In genomic region chr4:76760214-76760613, GRCh38 we compare ENCODE assay signal across 21 cellular contexts.
DNase-seq lines count a peak whose midpoint lies in the region; ATAC-seq, FAIRE-seq and TF ChIP-seq lines count a peak whose summit lies in the region.
"Had no signal": no experiment of that assay in that cellular context is flagged by ENCODE, and none has a peak within 500 bp of the region (broad histone marks: within the 10 kb centered on the region; RNA-seq: fewer than 3 reads in every experiment).

No MANE protein-coding gene starts in this region.

- H3F3A ChIP-seq in GM23338 (replicated peaks; ENCODE audit: low read depth): 0 out of 2 replicates have a peak, but pooled peaks cover 5% of the 10 kb centered on the region
- H3F3A ChIP-seq in neural progenitor cell (ENCODE audit: low read depth): peaks cover 7% of the 10 kb centered on the region

- H3K4me2 ChIP-seq in GM23338: no peak overlapping the region
- H3K4me2 ChIP-seq in astrocyte (ENCODE audit: low read length): no peak overlapping the region
- no peak overlapping the region for H3K4me2 ChIP-seq in mesenchymal stem cell (ENCODE audit: low read length, poor library complexity, severe bottlenecking)
- H3K4me2 ChIP-seq in neural progenitor cell: no peak overlapping the region
- H3K4me2 ChIP-seq: A549 had no signal

- H3K9ac ChIP-seq in astrocyte (ENCODE audit: low read length) (no peak overlapping the region), mesenchymal stem cell (ENCODE audit: low read length) (no peak overlapping the region), neural progenitor cell (no peak overlapping the region)
- H3K9ac ChIP-seq: GM23248 had no signal

- DNase-seq in GM23338 (ENCODE audit: low spot score) (no peak), astrocyte (ENCODE audit: low read depth) (no peak), mesenchymal stem cell (no peak), nephron progenitor cell (no peak), sciatic nerve (ENCODE audit: low spot score) (no peak), neural progenitor cell (ENCODE audit: low spot score) (no peak)
- DNase-seq in activated CD4-positive, CD25-positive, alpha-beta regulatory T cell treated with anti-CD3 and anti-CD28 coated beads, Interleukin-2, amount 50 U/mL, for 72 hours: no peak
- no peak for DNase-seq in stimulated activated naive CD8-positive, alpha-beta T cell treated with anti-CD3 and anti-CD28 coated beads, Interleukin-15, amount 100 ng/mL, for 72 hours
- DNase-seq: AML-193; CD4-positive, alpha-beta memory T cell; DMS153; DMS79; GDM1; GM23248; HCEC 1CT had no signal

- no peak overlapping the region for H3K23ac ChIP-seq in mesenchymal stem cell (ENCODE audit: low read length in 2 of 2)

- intact Hi-C loops in sciatic nerve (cut with DNase I): no loop called here

- no peaks in the 10 kb centered on the region for H3K9me3 Mint-ChIP-seq in GM23338
- no peaks in the 10 kb centered on the region for H3K9me3 Mint-ChIP-seq in astrocyte (ENCODE audit: unreplicated experiment)
- no peaks in the 10 kb centered on the region for H3K9me3 Mint-ChIP-seq in nephron progenitor cell
- H3K9me3 Mint-ChIP-seq in neural progenitor cell: peaks cover 3% of the 10 kb centered on the region
- H3K9me3 Mint-ChIP-seq in stimulated activated naive CD8-positive, alpha-beta T cell treated with anti-CD3 and anti-CD28 coated beads, Interleukin-15, amount 100 ng/mL, for 72 hours: no peaks in the 10 kb centered on the region
- H3K9me3 Mint-ChIP-seq: CD4-positive, alpha-beta memory T cell had no signal

- no peak overlapping the region for H2BK12ac ChIP-seq in mesenchymal stem cell (ENCODE audit: low read length in 2 of 2)

- H3K4me1 Mint-ChIP-seq in GM23338 (peaks cover 11% of the 10 kb centered on the region), astrocyte (ENCODE audit: low read depth, unreplicated experiment) (peaks cover 68% of the 10 kb centered on the region), nephron progenitor cell (peaks cover 67% of the 10 kb centered on the region), neural progenitor cell (peaks cover 17% of the 10 kb centered on the region)
- H3K4me1 Mint-ChIP-seq in stimulated activated naive CD8-positive, alpha-beta T cell treated with anti-CD3 and anti-CD28 coated beads, Interleukin-15, amount 100 ng/mL, for 72 hours: peaks cover 22% of the 10 kb centered on the region
- H3K4me1 Mint-ChIP-seq: CD4-positive, alpha-beta memory T cell had no signal

- H4K20me1 ChIP-seq in GM23338 (replicated peaks; ENCODE audit: insufficient read depth): no peaks in the 10 kb centered on the region
- no peaks in the 10 kb centered on the region for H4K20me1 ChIP-seq in astrocyte (ENCODE audit: insufficient read depth, low read length)
- no peaks in the 10 kb centered on the region for H4K20me1 ChIP-seq in neural progenitor cell (ENCODE audit: low read depth)

- H4K91ac ChIP-seq in mesenchymal stem cell (ENCODE audit: low read length): no peak overlapping the region

- no peaks in the 10 kb centered on the region for H3K9me2 ChIP-seq in GM23338 (ENCODE audit: insufficient read depth)

- peaks cover 4% of the 10 kb centered on the region for H3K79me1 ChIP-seq in mesenchymal stem cell (replicated peaks; ENCODE audit: low read length, poor library complexity, severe bottlenecking)

- no peak overlapping the region for H3K4me3 Mint-ChIP-seq in GM23338
- H3K4me3 Mint-ChIP-seq in astrocyte (ENCODE audit: unreplicated experiment): peak overlapping the region; percentile 29
- H3K4me3 Mint-ChIP-seq in nephron progenitor cell: no peak overlapping the region
- no peak overlapping the region for H3K4me3 Mint-ChIP-seq in neural progenitor cell
- H3K4me3 Mint-ChIP-seq in stimulated activated naive CD8-positive, alpha-beta T cell treated with anti-CD3 and anti-CD28 coated beads, Interleukin-15, amount 100 ng/mL, for 72 hours: no peak overlapping the region
- H3K4me3 Mint-ChIP-seq: CD4-positive, alpha-beta memory T cell had no signal

- no peak overlapping the region for H3K4me3 ChIP-seq in GM23338
- no peak overlapping the region for H3K4me3 ChIP-seq in astrocyte (ENCODE audit: insufficient read depth, low read depth, low read length)
- H3K4me3 ChIP-seq in mesenchymal stem cell (ENCODE audit: insufficient read depth in 1 of 2, low read depth in 1 of 2, low read length in 2 of 2): no peak overlapping the region
- H3K4me3 ChIP-seq in neural progenitor cell: no peak overlapping the region
- H3K4me3 ChIP-seq: A549, GM23248 had no signal

- WGBS in mesenchymal stem cell: 89% methylated on average over 2 of the region's 2 CpGs

- no peak overlapping the region for H2BK15ac ChIP-seq in mesenchymal stem cell (ENCODE audit: low read depth, poor library complexity, severe bottlenecking)

- H4K8ac ChIP-seq in mesenchymal stem cell (ENCODE audit: low read length): peak overlapping the region; percentile 67

- TF ChIP-seq CTCF in GM23338 (conservative IDR thresholded peaks at IDR 0.05; ENCODE audit: low read depth in 2 of 2) (no peak), astrocyte (IDR thresholded peaks at IDR 0.05; ENCODE audit: insufficient read depth, low read depth, low read length) (no peak), nephron progenitor cell (IDR thresholded peaks at IDR 0.05) (no peak), neural progenitor cell (IDR thresholded peaks at IDR 0.05) (no peak)

- H3K4ac ChIP-seq in mesenchymal stem cell (ENCODE audit: low read depth in 1 of 2, low read length in 2 of 2): peak overlapping the region in 1 of 2 experiments; percentile 35

- no peaks in the 10 kb centered on the region for H3K79me2 ChIP-seq in GM23338 (replicated peaks; ENCODE audit: insufficient read depth)
- no peaks in the 10 kb centered on the region for H3K79me2 ChIP-seq in astrocyte (ENCODE audit: insufficient read depth, low read length)
- H3K79me2 ChIP-seq in neural progenitor cell (ENCODE audit: low read depth): no peaks in the 10 kb centered on the region

- no peak overlapping the region for H2AFZ ChIP-seq in GM23338
- H2AFZ ChIP-seq in astrocyte (ENCODE audit: low read depth, low read length): no peak overlapping the region
- H2AFZ ChIP-seq in mesenchymal stem cell (ENCODE audit: low read depth, low read length): no peak overlapping the region
- H2AFZ ChIP-seq in neural progenitor cell (replicated peaks): no peak overlapping the region
- H2AFZ ChIP-seq: GM23248 had no signal

- H3K36me3 ChIP-seq in GM23338 (ENCODE audit: insufficient read depth) (peaks cover 35% of the 10 kb centered on the region), astrocyte (ENCODE audit: insufficient read depth, low read length) (peaks cover 9% of the 10 kb centered on the region), mesenchymal stem cell (ENCODE audit: control insufficient read depth in 1 of 2, insufficient read depth in 2 of 2, low read depth in 1 of 2, low read length in 2 of 2) (peaks cover 0 to 2% of the 10 kb centered on the region in 2 experiments), neural progenitor cell (no peaks in the 10 kb centered on the region)

- ATAC-seq in GM23338 (no peak), sciatic nerve (no peak)
- no peak for ATAC-seq in stimulated activated naive CD8-positive, alpha-beta T cell treated with anti-CD3 and anti-CD28 coated beads, Interleukin-15, amount 100 ng/mL, for 72 hours
- ATAC-seq: A549 had no signal

- no peak overlapping the region for H2BK5ac ChIP-seq in mesenchymal stem cell (ENCODE audit: low read depth, low read length, poor library complexity, severe bottlenecking)

- H3K27me3 ChIP-seq in GM23338 (ENCODE audit: insufficient read depth) (no peaks in the 10 kb centered on the region), astrocyte (ENCODE audit: insufficient read depth, low read length) (no peaks in the 10 kb centered on the region), mesenchymal stem cell (ENCODE audit: control insufficient read depth in 1 of 2, insufficient read depth in 1 of 2, low read length in 2 of 2) (no peaks in the 10 kb centered on the region), neural progenitor cell (no peaks in the 10 kb centered on the region)

- H3K27ac ChIP-seq in GM23338 (ENCODE audit: low read depth) (no peak overlapping the region), astrocyte (ENCODE audit: low read depth, low read length) (no peak overlapping the region), mesenchymal stem cell (ENCODE audit: low read length, poor library complexity, severe bottlenecking) (no peak overlapping the region), neural progenitor cell (no peak overlapping the region)
- H3K27ac ChIP-seq: 22Rv1, A549, C4-2B, HL-60 had no signal

- H3K27ac Mint-ChIP-seq in GM23338: peak overlapping the region; percentile 39; the same call in 1 of the 2 replicates
- H3K27ac Mint-ChIP-seq in astrocyte (ENCODE audit: unreplicated experiment): peak overlapping the region; percentile 77
- H3K27ac Mint-ChIP-seq in nephron progenitor cell: peak overlapping the region; percentile 68
- H3K27ac Mint-ChIP-seq in neural progenitor cell: no peak overlapping the region
- H3K27ac Mint-ChIP-seq in stimulated activated naive CD8-positive, alpha-beta T cell treated with anti-CD3 and anti-CD28 coated beads, Interleukin-15, amount 100 ng/mL, for 72 hours: no peak overlapping the region
- H3K27ac Mint-ChIP-seq: CD4-positive, alpha-beta memory T cell had no signal

- H3K14ac ChIP-seq in mesenchymal stem cell (ENCODE audit: low read length in 2 of 2): peak overlapping the region in 1 of 2 experiments; percentile 61

- FAIRE-seq in astrocyte (lab: Jason Lieb, UNC): no peak
- FAIRE-seq: A549, GM19239, H54 had no signal

- peak overlapping the region; percentile 15 for H2AK5ac ChIP-seq in mesenchymal stem cell (ENCODE audit: low read length, severe bottlenecking)

- no peak overlapping the region for H2BK120ac ChIP-seq in mesenchymal stem cell (ENCODE audit: low read depth, low read length)

- H3K27me3 Mint-ChIP-seq in GM23338 (ENCODE audit: insufficient read depth, low read depth, poor library complexity) (peaks cover 3% of the 10 kb centered on the region), astrocyte (ENCODE audit: low read depth, unreplicated experiment) (no peaks in the 10 kb centered on the region), nephron progenitor cell (ENCODE audit: low read depth, poor library complexity) (no peaks in the 10 kb centered on the region), neural progenitor cell (ENCODE audit: insufficient read depth, low read depth) (peaks cover 3% of the 10 kb centered on the region)
- peaks cover 35% of the 10 kb centered on the region for H3K27me3 Mint-ChIP-seq in stimulated activated naive CD8-positive, alpha-beta T cell treated with anti-CD3 and anti-CD28 coated beads, Interleukin-15, amount 100 ng/mL, for 72 hours

- peak overlapping the region in 1 of 2 experiments; percentile 45 for H3K18ac ChIP-seq in mesenchymal stem cell (ENCODE audit: low read depth in 1 of 2, low read length in 2 of 2)

- H3K9me3 ChIP-seq in astrocyte (ENCODE audit: insufficient read depth, low read depth, low read length) (no peaks in the 10 kb centered on the region), mesenchymal stem cell (ENCODE audit: control insufficient read depth, low read length) (no peaks in the 10 kb centered on the region), neural progenitor cell (ENCODE audit: low read depth) (no peaks in the 10 kb centered on the region)
- H3K9me3 ChIP-seq: A549 had no signal

- H3K4me1 ChIP-seq in GM23338 (ENCODE audit: insufficient read depth) (no peaks in the 10 kb centered on the region), astrocyte (ENCODE audit: insufficient read depth, low read length) (peaks cover 16% of the 10 kb centered on the region), mesenchymal stem cell (ENCODE audit: control insufficient read depth, insufficient read depth, low read depth, low read length) (peaks cover 9% of the 10 kb centered on the region), neural progenitor cell (peaks cover 6% of the 10 kb centered on the region)

- peaks cover 52% of the 10 kb centered on the region for H3K36me3 Mint-ChIP-seq in GM23338 (ENCODE audit: low read depth)
- peaks cover 24% of the 10 kb centered on the region for H3K36me3 Mint-ChIP-seq in astrocyte (ENCODE audit: low read depth, unreplicated experiment)
- H3K36me3 Mint-ChIP-seq in nephron progenitor cell (ENCODE audit: low read depth): peaks cover 91% of the 10 kb centered on the region
- peaks cover 63% of the 10 kb centered on the region for H3K36me3 Mint-ChIP-seq in neural progenitor cell
- H3K36me3 Mint-ChIP-seq: CD4-positive, alpha-beta memory T cell had no signal

Comparison
In these comparisons a context has a peak if more than half of its experiments do, and no peak if none do; other contexts are left out.
1. H3K27ac Mint-ChIP-seq: peak in GM23338 (single experiment), astrocyte (single experiment) and nephron progenitor cell (single experiment); none in neural progenitor cell (single experiment) and stimulated activated naive CD8-positive, alpha-beta T cell treated with anti-CD3 and anti-CD28 coated beads, Interleukin-15, amount 100 ng/mL, for 72 hours (0 of 2).